Comparison of ENCODE assay signal across 1 cellular context in the genomic region with DNA sequence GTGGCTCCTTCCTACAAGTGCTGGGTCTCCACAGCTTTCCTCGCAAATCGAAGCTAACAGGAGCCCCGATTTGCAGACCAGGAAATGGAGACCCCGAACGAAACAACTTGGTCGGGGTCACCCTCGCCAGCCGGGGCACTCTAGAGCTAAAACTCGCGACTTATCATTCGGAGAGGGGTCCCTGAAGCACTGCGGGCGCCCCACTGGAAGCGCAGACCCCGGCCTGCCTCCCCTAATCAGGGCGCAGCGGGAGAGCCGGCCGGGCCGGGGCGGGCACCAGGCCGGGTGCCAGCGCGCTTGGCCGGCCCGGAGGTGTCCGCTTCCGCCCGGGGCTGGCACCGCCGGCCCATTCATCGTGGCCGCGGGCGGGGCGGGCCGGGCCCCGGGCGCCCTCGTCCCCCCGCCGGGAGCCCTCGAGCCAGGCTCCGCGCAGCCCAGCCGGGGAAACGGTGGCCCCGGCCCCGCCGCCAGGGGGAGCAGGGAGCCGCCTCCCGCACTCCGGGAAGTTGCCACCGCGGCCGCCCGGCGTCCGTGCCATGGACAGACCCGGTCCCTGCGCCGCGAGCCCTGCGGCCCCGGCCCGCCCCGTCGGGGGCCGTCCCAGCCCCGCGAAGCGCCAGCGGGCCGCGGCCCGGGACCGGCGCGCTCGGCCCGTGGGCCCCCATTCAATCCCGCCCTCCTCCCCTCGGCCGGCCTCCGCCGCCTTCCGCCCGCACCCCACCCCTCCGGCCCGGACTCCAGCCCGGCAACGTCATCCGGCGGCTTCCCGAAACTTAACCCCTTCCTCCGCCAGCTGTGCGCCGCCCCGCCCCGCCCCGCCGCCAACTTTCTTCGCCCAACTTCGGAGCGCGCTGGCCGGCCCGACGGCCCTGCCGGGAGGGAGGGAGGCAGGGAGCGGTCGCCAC.
TF ChIP-seq lines count a peak whose summit lies in the region.

No MANE protein-coding gene starts in this region.

TF ChIP-seq in K562, 482 proteins besides CTCF, POLR2A, EP300 and RAD21 (continued from another document and continues in another):
- no peak for TF ChIP-seq FOXP4 (CRISPR knock-in tag; IDR thresholded peaks at IDR 0.05; ENCODE audit: borderline replicate concordance)
- TF ChIP-seq BMI1 (IDR thresholded peaks at IDR 0.05; ENCODE audit: low read length) = no peak
- TF ChIP-seq, protein P1, sequence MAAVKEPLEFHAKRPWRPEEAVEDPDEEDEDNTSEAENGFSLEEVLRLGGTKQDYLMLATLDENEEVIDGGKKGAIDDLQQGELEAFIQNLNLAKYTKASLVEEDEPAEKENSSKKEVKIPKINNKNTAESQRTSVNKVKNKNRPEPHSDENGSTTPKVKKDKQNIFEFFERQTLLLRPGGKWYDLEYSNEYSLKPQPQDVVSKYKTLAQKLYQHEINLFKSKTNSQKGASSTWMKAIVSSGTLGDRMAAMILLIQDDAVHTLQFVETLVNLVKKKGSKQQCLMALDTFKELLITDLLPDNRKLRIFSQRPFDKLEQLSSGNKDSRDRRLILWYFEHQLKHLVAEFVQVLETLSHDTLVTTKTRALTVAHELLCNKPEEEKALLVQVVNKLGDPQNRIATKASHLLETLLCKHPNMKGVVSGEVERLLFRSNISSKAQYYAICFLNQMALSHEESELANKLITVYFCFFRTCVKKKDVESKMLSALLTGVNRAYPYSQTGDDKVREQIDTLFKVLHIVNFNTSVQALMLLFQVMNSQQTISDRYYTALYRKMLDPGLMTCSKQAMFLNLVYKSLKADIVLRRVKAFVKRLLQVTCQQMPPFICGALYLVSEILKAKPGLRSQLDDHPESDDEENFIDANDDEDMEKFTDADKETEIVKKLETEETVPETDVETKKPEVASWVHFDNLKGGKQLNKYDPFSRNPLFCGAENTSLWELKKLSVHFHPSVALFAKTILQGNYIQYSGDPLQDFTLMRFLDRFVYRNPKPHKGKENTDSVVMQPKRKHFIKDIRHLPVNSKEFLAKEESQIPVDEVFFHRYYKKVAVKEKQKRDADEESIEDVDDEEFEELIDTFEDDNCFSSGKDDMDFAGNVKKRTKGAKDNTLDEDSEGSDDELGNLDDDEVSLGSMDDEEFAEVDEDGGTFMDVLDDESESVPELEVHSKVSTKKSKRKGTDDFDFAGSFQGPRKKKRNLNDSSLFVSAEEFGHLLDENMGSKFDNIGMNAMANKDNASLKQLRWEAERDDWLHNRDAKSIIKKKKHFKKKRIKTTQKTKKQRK (IDR thresholded peaks at IDR 0.05; ENCODE audit: borderline replicate concordance, low read depth, low read length) = no peak
- TF ChIP-seq NONO (IDR thresholded peaks at IDR 0.05; ENCODE audit: low read depth in 2 of 2, low read length in 1 of 2) = peak in 1 of 2 experiments; percentile 31; a peak in 1 of 4 replicates
- TF ChIP-seq ZNF12 (CRISPR knock-in tag; IDR thresholded peaks at IDR 0.05) = no peak
- no peak for TF ChIP-seq ZFP91 (CRISPR knock-in tag; IDR thresholded peaks at IDR 0.05)
- TF ChIP-seq ARID3A (IDR thresholded peaks at IDR 0.05; ENCODE audit: borderline replicate concordance, low read depth, low read length) = no peak
- TF ChIP-seq TEAD2 (tag; IDR thresholded peaks at IDR 0.05) = no peak
- no peak for TF ChIP-seq NFIX (CRISPR knock-in tag; IDR thresholded peaks at IDR 0.05; ENCODE audit: low read depth)
- TF ChIP-seq ZHX1 (conservative IDR thresholded peaks at IDR 0.05; ENCODE audit: low read length) = no peak
- no peak for TF ChIP-seq CBX3 (IDR thresholded peaks at IDR 0.05; ENCODE audit: borderline replicate concordance in 1 of 2, low read length in 2 of 2)
- no peak; the same call in 1 of the 2 replicates for TF ChIP-seq ELF1 (tag; IDR thresholded peaks at IDR 0.05)
- TF ChIP-seq JUND (IDR thresholded peaks at IDR 0.05; ENCODE audit: borderline replicate concordance, low read depth, low read length) = no peak
- TF ChIP-seq JUND (tag; IDR thresholded peaks at IDR 0.05; ENCODE audit: borderline replicate concordance, low read depth, low read length) = no peak; the same call in 2 of the 3 replicates
- no peak for TF ChIP-seq NR3C1 (CRISPR knock-in tag; IDR thresholded peaks at IDR 0.05)
- TF ChIP-seq CHD1 (IDR thresholded peaks at IDR 0.05; ENCODE audit: low read length) = no peak
- TF ChIP-seq POU5F1 (IDR thresholded peaks at IDR 0.05; ENCODE audit: borderline replicate concordance, low read depth, low read length, partially characterized antibody) = no peak
- TF ChIP-seq, protein P2, sequence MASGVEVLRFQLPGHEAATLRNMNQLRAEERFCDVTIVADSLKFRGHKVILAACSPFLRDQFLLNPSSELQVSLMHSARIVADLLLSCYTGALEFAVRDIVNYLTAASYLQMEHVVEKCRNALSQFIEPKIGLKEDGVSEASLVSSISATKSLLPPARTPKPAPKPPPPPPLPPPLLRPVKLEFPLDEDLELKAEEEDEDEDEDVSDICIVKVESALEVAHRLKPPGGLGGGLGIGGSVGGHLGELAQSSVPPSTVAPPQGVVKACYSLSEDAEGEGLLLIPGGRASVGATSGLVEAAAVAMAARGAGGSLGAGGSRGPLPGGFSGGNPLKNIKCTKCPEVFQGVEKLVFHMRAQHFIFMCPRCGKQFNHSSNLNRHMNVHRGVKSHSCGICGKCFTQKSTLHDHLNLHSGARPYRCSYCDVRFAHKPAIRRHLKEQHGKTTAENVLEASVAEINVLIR (CRISPR knock-in tag; IDR thresholded peaks at IDR 0.05) = no peak
- TF ChIP-seq SMARCC2 (IDR thresholded peaks at IDR 0.05; ENCODE audit: low read depth) = no peak
- no peak for TF ChIP-seq RBM34 (IDR thresholded peaks at IDR 0.05; ENCODE audit: borderline replicate concordance, insufficient read depth, low read length)
- TF ChIP-seq IFI16 (CRISPR knock-in tag; IDR thresholded peaks at IDR 0.05) = no peak
- TF ChIP-seq GABPA (tag; conservative IDR thresholded peaks at IDR 0.05; ENCODE audit: low read depth) = no peak
- TF ChIP-seq L3MBTL2 (IDR thresholded peaks at IDR 0.05) = no peak
- TF ChIP-seq USF2 (CRISPR knock-in tag; IDR thresholded peaks at IDR 0.05) = no peak
- TF ChIP-seq ZNF165 (CRISPR knock-in tag; IDR thresholded peaks at IDR 0.05; ENCODE audit: borderline replicate concordance) = no peak
- TF ChIP-seq MAX (CRISPR knock-in tag; IDR thresholded peaks at IDR 0.05) = no peak
- TF ChIP-seq ZNF586 (CRISPR knock-in tag; conservative IDR thresholded peaks at IDR 0.05) = no peak
- 0 out of 2 replicates have a peak, but pooled peaks have one; percentile 54 for TF ChIP-seq SMAD4 (CRISPR knock-in tag; conservative IDR thresholded peaks at IDR 0.05)
- no peak for TF ChIP-seq NR2C2 (CRISPR knock-in tag; IDR thresholded peaks at IDR 0.05)
- TF ChIP-seq NR2C2 (tag; IDR thresholded peaks at IDR 0.05) = no peak; the same call in 1 of the 2 replicates
- no peak for TF ChIP-seq ZZZ3 (IDR thresholded peaks at IDR 0.05)
- no peak for TF ChIP-seq DDX20 (tag; IDR thresholded peaks at IDR 0.05; ENCODE audit: low read depth)
- TF ChIP-seq ZNF277 (CRISPR knock-in tag; IDR thresholded peaks at IDR 0.05; ENCODE audit: borderline replicate concordance) = no peak
- TF ChIP-seq FOXK2 (conservative IDR thresholded peaks at IDR 0.05 in 1 of 2, IDR thresholded peaks at IDR 0.05 in 1 of 2; ENCODE audit: low read depth in 2 of 2) = no peak
- no peak for TF ChIP-seq ZNF778 (CRISPR knock-in tag; IDR thresholded peaks at IDR 0.05)
- no peak for TF ChIP-seq TBL1XR1 (IDR thresholded peaks at IDR 0.05; ENCODE audit: low read length in 2 of 2)
- no peak for TF ChIP-seq RBM22 (IDR thresholded peaks at IDR 0.05; ENCODE audit: low read depth, low read length, poor library complexity, severe bottlenecking)
- TF ChIP-seq ZNF134 (CRISPR knock-in tag; conservative IDR thresholded peaks at IDR 0.05) = no peak
- TF ChIP-seq ZFX (CRISPR knock-in tag; IDR thresholded peaks at IDR 0.05) = no peak; the same call in 1 of the 2 replicates
- TF ChIP-seq CREB1 (IDR thresholded peaks at IDR 0.05) = no peak
- TF ChIP-seq CREB1 (CRISPR knock-in tag; IDR thresholded peaks at IDR 0.05) = no peak
- no peak for TF ChIP-seq ZBTB1 (CRISPR knock-in tag; IDR thresholded peaks at IDR 0.05; ENCODE audit: borderline replicate concordance, low read depth)
- TF ChIP-seq CBX5 (IDR thresholded peaks at IDR 0.05; ENCODE audit: borderline replicate concordance, low read depth) = no peak
- TF ChIP-seq ZNF696 (CRISPR knock-in tag; conservative IDR thresholded peaks at IDR 0.05) = no peak
- peak; percentile 68; the same call in 1 of the 2 replicates for TF ChIP-seq CREM (IDR thresholded peaks at IDR 0.05; ENCODE audit: low read depth)
- no peak for TF ChIP-seq CAMTA2 (CRISPR knock-in tag; conservative IDR thresholded peaks at IDR 0.05)
- TF ChIP-seq ZNF766 (CRISPR knock-in tag; conservative IDR thresholded peaks at IDR 0.05) = no peak
